13 cellular contexts compared by ENCODE assay signal in the genomic region with DNA sequence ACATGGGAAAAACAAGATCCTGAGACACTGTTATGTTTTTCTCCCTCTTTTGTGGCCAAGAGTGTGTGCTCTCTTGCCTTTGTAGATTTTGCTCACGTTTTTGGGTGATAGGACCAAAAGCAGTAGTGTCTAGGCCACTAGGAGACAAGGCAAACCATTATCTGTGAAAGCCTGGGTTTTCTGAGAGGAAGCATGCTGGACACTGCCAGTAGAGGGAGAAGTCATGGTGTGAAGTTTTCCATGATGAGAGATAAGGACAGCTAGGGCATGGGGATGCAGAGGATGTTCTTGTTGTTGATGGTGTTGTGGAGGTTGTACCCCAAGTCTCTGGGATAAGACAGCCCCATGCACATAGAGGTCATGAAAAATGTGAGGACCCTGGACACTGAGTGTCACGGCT.
DNase-seq lines count a peak whose midpoint lies in the region; ATAC-seq and TF ChIP-seq lines count a peak whose summit lies in the region.
"Had no signal": no experiment of that assay in that cellular context is flagged by ENCODE, and none has a peak within 500 bp of the region (broad histone marks: within the 10 kb centered on the region; RNA-seq: fewer than 3 reads in every experiment).

No MANE protein-coding gene starts in this region.

- H3K27me3 ChIP-seq in A673 (replicated peaks; ENCODE audit: insufficient read depth, low read depth, low read length, poor library complexity) (no peaks in the 10 kb centered on the region), mesendoderm (ENCODE audit: insufficient read depth, low read length, poor library complexity) (no peaks in the 10 kb centered on the region)

- intact Hi-C loops in A673 (cut with micrococcal nuclease; ENCODE audit: unreplicated experiment), result no loop called here
- intact Hi-C loops in left ventricle myocardium superior (cut with micrococcal nuclease), result no loop called here

- no peak overlapping the region for H2BK5ac ChIP-seq in mesendoderm (ENCODE audit: low read length)

- H3K9me3 ChIP-seq in A673 (ENCODE audit: low read depth, low read length, poor library complexity, severe bottlenecking), result no peaks in the 10 kb centered on the region
- H3K9me3 ChIP-seq: Caco-2 had no signal

- H3K9ac ChIP-seq in mesendoderm (ENCODE audit: low read length), result no peak overlapping the region

- H2BK15ac ChIP-seq in mesendoderm (replicated peaks; ENCODE audit: low read depth), result no peak overlapping the region

- CTCF ChIA-PET in A673 (lab: Charles Lee), result no interaction called here

- H3K27ac ChIP-seq in A673 (ENCODE audit: low read depth, low read length, poor library complexity, severe bottlenecking) (no peak overlapping the region), mesendoderm (ENCODE audit: low read depth, low read length) (no peak overlapping the region)

- no peaks in the 10 kb centered on the region for H3K79me2 ChIP-seq in mesendoderm (ENCODE audit: control insufficient read depth, insufficient read depth, low read length)

- H3K4ac ChIP-seq in mesendoderm (ENCODE audit: low read depth, low read length), result no peak overlapping the region

- H3K18ac ChIP-seq in mesendoderm (ENCODE audit: low read length), result no peak overlapping the region

- in situ Hi-C loops in GM13976 (cut with MboI; ENCODE audit: low sequenced_read_pairs, unreplicated experiment) (no loop called here), astrocyte of the spinal cord (cut with HindIII; ENCODE audit: low sequenced_read_pairs) (no loop called here)

- H2AK5ac ChIP-seq in mesendoderm (ENCODE audit: low read length), result no peak overlapping the region

- H4K5ac ChIP-seq in mesendoderm (ENCODE audit: low read length), result no peak overlapping the region

- POLR2A ChIA-PET in A673 (lab: Charles Lee; ENCODE audit: low non-redundant PET), result no interaction called here

- no peaks in the 10 kb centered on the region for H3K79me1 ChIP-seq in mesendoderm (ENCODE audit: low read length)

- no peak overlapping the region for H4K8ac ChIP-seq in mesendoderm (ENCODE audit: low read depth, low read length)

- no peak for DNase-seq in A673 (ENCODE audit: low spot score)
- DNase-seq in GM13976 (ENCODE audit: low spot score), result peak; percentile 2
- no peak for DNase-seq in astrocyte of the spinal cord (ENCODE audit: low read depth, low spot score)
- peak; percentile 60 for DNase-seq in mesendoderm
- DNase-seq in NCI-H2029 (lab: John Stamatoyannopoulos, UW), result no peak
- DNase-seq in left ventricle myocardium superior, result no peak
- DNase-seq: Caco-2, NCI-H1092, NCI-H446 treated with DMSO at 0.1 percent for 48 hours, NCI-H748 treated with DMSO at 0.1 percent for 48 hours, Right ventricle myocardium superior had no signal

- H3K36me3 ChIP-seq in A673 (ENCODE audit: insufficient read depth, low read length, poor library complexity, severe bottlenecking) (no peaks in the 10 kb centered on the region), mesendoderm (ENCODE audit: control insufficient read depth, insufficient read depth, low read length) (no peaks in the 10 kb centered on the region)

- H3K56ac ChIP-seq in mesendoderm (ENCODE audit: low read length), result no peak overlapping the region

- H3K4me3 ChIP-seq in A673 (ENCODE audit: low read depth, low read length, poor library complexity, severe bottlenecking) (no peak overlapping the region), astrocyte of the spinal cord (ENCODE audit: low read depth, low read length) (no peak overlapping the region), mesendoderm (ENCODE audit: low read length) (no peak overlapping the region)

- ATAC-seq in HG03045 (IDR thresholded peaks at IDR 0.05; ENCODE audit: unreplicated experiment), result no peak
- ATAC-seq in GM18868 (IDR thresholded peaks at IDR 0.05; ENCODE audit: unreplicated experiment), result no peak
- no peak for ATAC-seq in left ventricle myocardium superior

- no CpG with 5 or more reads among the region's 2 CpGs for WGBS in mesendoderm (ENCODE audit: extremely low coverage, insufficient coverage, low lambda C conversion rate)

- H3K4me1 ChIP-seq in A673 (ENCODE audit: insufficient read depth, low read length, poor library complexity, severe bottlenecking), result peaks cover 3% of the 10 kb centered on the region
- H3K4me1 ChIP-seq in mesendoderm (ENCODE audit: control insufficient read depth, low read depth, low read length), result peaks cover 3% of the 10 kb centered on the region
- H3K4me1 ChIP-seq: Caco-2 had no signal

- H3K4me2 ChIP-seq in mesendoderm (ENCODE audit: low read length), result no peak overlapping the region

- BruUV-seq in A673 (replicated peaks; lab: Mats Ljungman, UMichigan), result no TSS peak

- no peak overlapping the region for H3K23ac ChIP-seq in mesendoderm (ENCODE audit: low read length)

- TF ChIP-seq CTCF in A673 (conservative IDR thresholded peaks at IDR 0.05; ENCODE audit: low read depth, low read length), result peak; percentile 33
- TF ChIP-seq CTCF in GM13976 (IDR thresholded peaks at IDR 0.05; ENCODE audit: borderline replicate concordance, control extremely low read depth, extremely low read depth, insufficient read depth, missing control alignments), result no peak
- TF ChIP-seq CTCF in astrocyte of the spinal cord (IDR thresholded peaks at IDR 0.05; ENCODE audit: low read depth, low read length), result peak; percentile 38

- no peak overlapping the region for H2BK120ac ChIP-seq in mesendoderm (ENCODE audit: low read depth, low read length)

Comparison
In these comparisons a context has a peak if more than half of its experiments do, and no peak if none do; other contexts are left out.
1. DNase-seq: peak in GM13976 (single experiment) and mesendoderm (single experiment); none in A673 (single experiment), astrocyte of the spinal cord (single experiment), NCI-H2029 (single experiment) and left ventricle myocardium superior (single experiment).